In the genomic region with DNA sequence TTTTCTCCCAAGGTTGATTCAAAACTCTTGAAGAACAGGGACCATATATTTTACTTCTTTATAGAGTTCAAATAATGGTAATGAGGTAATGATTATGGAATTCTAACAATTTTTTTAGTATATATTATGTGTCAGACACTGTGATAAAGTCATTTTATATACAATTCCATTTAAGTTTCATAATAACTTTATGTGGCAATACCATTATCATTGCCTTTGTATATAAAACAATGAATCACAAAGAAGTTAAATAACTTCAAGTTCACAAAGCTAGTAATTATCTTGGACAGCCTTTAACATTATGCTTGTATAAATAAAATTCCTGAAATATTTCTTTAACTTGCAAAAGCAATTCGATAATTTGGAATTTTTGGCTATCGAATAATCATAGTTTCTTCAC, we compare ENCODE assay signal across 15 cellular contexts. TPM values are rescaled to one million over a fixed set of nuclear protein-coding genes. Genes with fewer than 3 reads are reported as not detected.
DNase-seq lines count a peak whose midpoint lies in the region; ATAC-seq and FAIRE-seq lines count a peak whose summit lies in the region.
"Had no signal": no experiment of that assay in that cellular context is flagged by ENCODE, and none has a peak within 500 bp of the region (broad histone marks: within the 10 kb centered on the region; RNA-seq: fewer than 3 reads in every experiment).

No MANE protein-coding gene starts in this region.

- no peaks in the 10 kb centered on the region for H3K4me1 Mint-ChIP-seq in activated T-helper 1 cell treated with anti-CD3 and anti-CD28 coated beads, Interleukin-12 subunit alpha, Interleukin-12 subunit beta, Interleukin-2, Interleukin-4 antibody, amounts not matched to agents 30 ng/mL and 10 ng/mL and 1 ng/mL, durations not matched to agents 14 hours and 24 hours and 36 hours (ENCODE audit: low read depth)
- H3K4me1 Mint-ChIP-seq: CD4-positive, alpha-beta memory T cell; H9 had no signal

- H3K36me3 Mint-ChIP-seq in activated T-helper 1 cell treated with anti-CD3 and anti-CD28 coated beads, Interleukin-12 subunit alpha, Interleukin-12 subunit beta, Interleukin-2, Interleukin-4 antibody, amounts not matched to agents 30 ng/mL and 10 ng/mL and 1 ng/mL, durations not matched to agents 14 hours and 24 hours and 36 hours (ENCODE audit: low read depth) = no peaks in the 10 kb centered on the region
- H3K36me3 Mint-ChIP-seq: CD4-positive, alpha-beta memory T cell had no signal

- FAIRE-seq in endometrium (lab: Jason Lieb, UNC) = peak; percentile 39
- FAIRE-seq: K562 had no signal

- H3K27me3 Mint-ChIP-seq in activated T-helper 1 cell treated with anti-CD3 and anti-CD28 coated beads, Interleukin-12 subunit alpha, Interleukin-12 subunit beta, Interleukin-2, Interleukin-4 antibody, amounts not matched to agents 30 ng/mL and 10 ng/mL and 1 ng/mL, durations not matched to agents 14 hours and 24 hours and 36 hours (ENCODE audit: insufficient read depth) = no peaks in the 10 kb centered on the region
- H3K27me3 Mint-ChIP-seq: CD4-positive, alpha-beta memory T cell had no signal

- intact Hi-C loops in activated T-helper 1 cell treated with anti-CD3 and anti-CD28 coated beads, Interleukin-12 subunit alpha, Interleukin-12 subunit beta, Interleukin-2, Interleukin-4 antibody, amounts not matched to agents 30 ng/mL and 10 ng/mL and 1 ng/mL, durations not matched to agents 14 hours and 24 hours and 36 hours (cut with micrococcal nuclease) = no loop called here

- ATAC-seq in GM18907 (IDR thresholded peaks at IDR 0.05; ENCODE audit: unreplicated experiment) (no peak), GM18909 (IDR thresholded peaks at IDR 0.05; ENCODE audit: poor library complexity, unreplicated experiment) (no peak)
- ATAC-seq: A549, K562 had no signal

- no peak overlapping the region for H3K4me3 Mint-ChIP-seq in activated T-helper 1 cell treated with anti-CD3 and anti-CD28 coated beads, Interleukin-12 subunit alpha, Interleukin-12 subunit beta, Interleukin-2, Interleukin-4 antibody, amounts not matched to agents 30 ng/mL and 10 ng/mL and 1 ng/mL, durations not matched to agents 14 hours and 24 hours and 36 hours
- H3K4me3 Mint-ChIP-seq: CD4-positive, alpha-beta memory T cell; H9 had no signal

- peak; percentile 11 for DNase-seq in HS-27A (ENCODE audit: low read depth)
- DNase-seq in NCI-H226 = peak; percentile 2
- no peak for DNase-seq in activated T-helper 1 cell treated with anti-CD3 and anti-CD28 coated beads, Interleukin-12 subunit alpha, Interleukin-12 subunit beta, Interleukin-2, Interleukin-4 antibody, amounts not matched to agents 30 ng/mL and 10 ng/mL and 1 ng/mL, durations not matched to agents 14 hours and 24 hours and 36 hours (ENCODE audit: low spot score)
- DNase-seq in NOMO-1 treated with DMSO at 0.1 percent for 48 hours (lab: John Stamatoyannopoulos, UW; ENCODE audit: unreplicated experiment) = no peak
- DNase-seq: BE2C; CD4-positive, alpha-beta memory T cell; DMS79; GF-D8; GOT3; H9 had no signal

- no peak overlapping the region for H3K27ac Mint-ChIP-seq in activated T-helper 1 cell treated with anti-CD3 and anti-CD28 coated beads, Interleukin-12 subunit alpha, Interleukin-12 subunit beta, Interleukin-2, Interleukin-4 antibody, amounts not matched to agents 30 ng/mL and 10 ng/mL and 1 ng/mL, durations not matched to agents 14 hours and 24 hours and 36 hours
- H3K27ac Mint-ChIP-seq: CD4-positive, alpha-beta memory T cell; H9 had no signal

- H3K9me3 Mint-ChIP-seq in activated T-helper 1 cell treated with anti-CD3 and anti-CD28 coated beads, Interleukin-12 subunit alpha, Interleukin-12 subunit beta, Interleukin-2, Interleukin-4 antibody, amounts not matched to agents 30 ng/mL and 10 ng/mL and 1 ng/mL, durations not matched to agents 14 hours and 24 hours and 36 hours = no peaks in the 10 kb centered on the region

RNA-seq across cellular contexts. Expression of gene MAGEC1, which starts 20.6 kb away (rescaled TPM):
- not detected in 2 replicates for total RNA-seq in activated T-helper 1 cell treated with anti-CD3 and anti-CD28 coated beads, Interleukin-12 subunit alpha, Interleukin-12 subunit beta, Interleukin-2, Interleukin-4 antibody, amounts not matched to agents 30 ng/mL and 10 ng/mL and 1 ng/mL, durations not matched to agents 14 hours and 24 hours and 36 hours
- total RNA-seq: CD4-positive, alpha-beta memory T cell; H9 had no signal

Comparison
In these comparisons a context has a peak if more than half of its experiments do, and no peak if none do; other contexts are left out.
1. DNase-seq: peak in HS-27A (single experiment) and NCI-H226 (single experiment); none in activated T-helper 1 cell treated with anti-CD3 and anti-CD28 coated beads, Interleukin-12 subunit alpha, Interleukin-12 subunit beta, Interleukin-2, Interleukin-4 antibody, amounts not matched to agents 30 ng/mL and 10 ng/mL and 1 ng/mL, durations not matched to agents 14 hours and 24 hours and 36 hours (single experiment) and NOMO-1 treated with DMSO at 0.1 percent for 48 hours (single experiment).